In the genomic region with DNA sequence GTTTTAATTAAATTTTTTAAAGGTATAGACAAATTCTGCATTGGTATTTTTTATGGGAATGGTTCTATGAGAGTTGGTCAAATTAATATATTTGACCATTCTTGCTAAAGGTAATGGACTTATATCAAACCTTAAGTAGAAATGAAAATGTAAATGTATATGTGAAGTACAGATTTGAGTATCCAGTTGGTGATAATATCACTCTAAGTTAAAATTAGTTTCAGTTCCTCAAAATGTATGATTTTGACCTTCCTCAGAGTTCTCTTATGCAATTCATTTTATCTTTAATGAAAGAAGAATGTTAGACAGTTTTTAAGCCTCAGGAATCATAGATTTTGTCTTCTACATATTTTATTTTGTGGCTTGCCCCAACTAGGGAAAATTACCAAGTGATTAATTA, we compare ENCODE assay signal across 13 cellular contexts.
DNase-seq lines count a peak whose midpoint lies in the region; ATAC-seq and TF ChIP-seq lines count a peak whose summit lies in the region.
"Had no signal": no experiment of that assay in that cellular context is flagged by ENCODE, and none has a peak within 500 bp of the region (broad histone marks: within the 10 kb centered on the region; RNA-seq: fewer than 3 reads in every experiment).

No MANE protein-coding gene starts in this region.

- no peak overlapping the region for H3K9ac ChIP-seq in OCI-LY3 (ENCODE audit: low read length)

- H3K4me1 ChIP-seq in OCI-LY3 (ENCODE audit: low read length): peaks cover 31% of the 10 kb centered on the region

- H3K27ac ChIP-seq in OCI-LY3 (ENCODE audit: low read length): no peak overlapping the region
- no peak overlapping the region for H3K27ac ChIP-seq in substantia nigra (ENCODE audit: low read depth, low read length, poor library complexity, severe bottlenecking)

- no peaks in the 10 kb centered on the region for H3K79me2 ChIP-seq in OCI-LY3 (ENCODE audit: low read length)

- H3K4me3 ChIP-seq in OCI-LY3 (ENCODE audit: low read length): no peak overlapping the region

- DNase-seq in SW 1271 (lab: John Stamatoyannopoulos, UW) (no peak), HuH-7 (ENCODE audit: low spot score) (no peak), substantia nigra (lab: John Stamatoyannopoulos, UW) (no peak), NCI-H2196 treated with DMSO at 0.1 percent for 48 hours (lab: John Stamatoyannopoulos, UW; ENCODE audit: unreplicated experiment) (no peak)
- DNase-seq: activated effector memory CD4-positive, alpha-beta T cell treated with Interleukin-2 at 50 U/mL for 16 hours; CD4-positive, CD25-positive, alpha-beta regulatory T cell; erythroblast; H9; retina had no signal

- no peaks in the 10 kb centered on the region for H3K36me3 ChIP-seq in OCI-LY3 (replicated peaks; ENCODE audit: low read depth, low read length)

- no peaks in the 10 kb centered on the region for H3K27me3 ChIP-seq in OCI-LY3 (ENCODE audit: low read depth, low read length)

- peak; percentile 97 for ATAC-seq in GM18909 (IDR thresholded peaks at IDR 0.05; ENCODE audit: poor library complexity, unreplicated experiment)
- ATAC-seq in GM21786 (IDR thresholded peaks at IDR 0.05; ENCODE audit: unreplicated experiment): peak; percentile 97
- ATAC-seq in HG03159 (IDR thresholded peaks at IDR 0.05; ENCODE audit: unreplicated experiment): peak; percentile 98

- TF ChIP-seq CTCF in OCI-LY3 (IDR thresholded peaks at IDR 0.05; ENCODE audit: low read depth, low read length): no peak

- H2AFZ ChIP-seq in OCI-LY3 (ENCODE audit: low read depth, low read length): no peak overlapping the region

- H4K20me1 ChIP-seq in OCI-LY3 (ENCODE audit: insufficient read depth, low read length): no peaks in the 10 kb centered on the region

- H3K4me2 ChIP-seq in OCI-LY3 (ENCODE audit: low read length): peak overlapping the region; percentile 57

- H3K9me3 ChIP-seq in OCI-LY3 (ENCODE audit: insufficient read depth, low read length): no peaks in the 10 kb centered on the region
